In the genomic region with DNA sequence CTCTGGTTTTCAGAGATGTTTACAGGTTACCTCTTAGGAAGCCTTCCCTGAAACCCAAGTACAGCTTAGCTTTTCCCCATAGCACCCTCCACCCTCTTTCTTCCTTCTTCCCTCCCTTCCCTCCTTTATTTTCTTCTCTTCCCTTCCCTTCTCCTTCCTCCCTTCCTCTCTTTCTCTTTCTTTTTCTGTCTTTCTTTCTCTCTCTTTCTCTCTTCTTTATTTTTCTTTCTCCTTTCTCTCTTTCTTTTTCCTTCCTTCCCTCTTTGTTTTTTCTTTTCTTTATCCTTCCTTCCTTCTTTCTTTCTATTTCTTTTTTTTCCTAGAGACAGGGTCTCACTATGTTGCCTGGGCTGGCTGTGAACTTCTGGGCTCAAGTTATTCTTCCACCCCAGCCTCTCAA, we compare ENCODE assay signal across 8 cellular contexts.
"Had no signal": no experiment of that assay in that cellular context is flagged by ENCODE, and none has a peak within 500 bp of the region (broad histone marks: within the 10 kb centered on the region; RNA-seq: fewer than 3 reads in every experiment).

No MANE protein-coding gene starts in this region.

- H2AFZ ChIP-seq: GM23248 had no signal

- H3K36me3 ChIP-seq: HAP-1 had no signal

- ATAC-seq: HCT116, HepG2 had no signal

- H3K4me1 ChIP-seq: HAP-1 had no signal

- H3K9ac ChIP-seq: GM23248 had no signal

- DNase-seq: GM23248, GOT3, H7, KBM-7 had no signal

- H3K4me3 ChIP-seq: GM23248, HAP-1 had no signal

- H3K9me3 ChIP-seq: HAP-1 had no signal

- FAIRE-seq: HepG2 had no signal

- H3K27ac ChIP-seq: GM23248, HL-60 had no signal
